In the genomic region with DNA sequence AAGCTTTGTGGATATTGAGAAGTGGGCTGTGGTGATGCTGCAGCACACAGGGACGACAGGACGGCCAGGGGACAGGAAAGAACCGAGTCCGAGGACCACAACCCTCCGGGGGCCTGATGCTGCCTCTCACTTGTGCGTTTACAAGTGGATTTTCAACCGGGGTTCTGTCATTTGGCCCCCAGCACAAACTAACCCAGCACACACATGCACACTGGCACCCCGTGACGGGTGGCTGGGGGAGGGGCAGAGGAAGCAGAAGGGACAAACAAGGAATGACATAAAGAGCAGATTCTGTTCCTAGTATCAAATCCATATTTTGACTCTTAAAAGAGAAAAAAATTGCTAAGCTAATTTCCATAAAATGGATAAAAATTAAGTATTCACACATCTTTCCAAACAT, we compare ENCODE assay signal across 30 cellular contexts. TPM values are rescaled to one million over a fixed set of nuclear protein-coding genes. Genes with fewer than 3 reads are reported as not detected.
A peak's percentile ranks its signal among the peaks of the same experiment; 100 is the strongest.
DNase-seq lines count a peak whose midpoint lies in the region; ATAC-seq, FAIRE-seq and TF ChIP-seq lines count a peak whose summit lies in the region.
"Had no signal": no experiment of that assay in that cellular context is flagged by ENCODE, and none has a peak within 500 bp of the region (broad histone marks: within the 10 kb centered on the region; RNA-seq: fewer than 3 reads in every experiment).

No MANE protein-coding gene starts in this region.

- no peak for FAIRE-seq in HepG2 (lab: Jason Lieb, UNC)
- FAIRE-seq: A204.1 had no signal

- peaks cover 49% of the 10 kb centered on the region for H3K27me3 Mint-ChIP-seq in activated T-cell treated with anti-CD3 and anti-CD28 coated beads, Interleukin-2, amount 50 U/mL, for 24 hours

- H3K4me1 ChIP-seq in heart left ventricle, result peaks cover 0 to 6% (median 0%) of the 10 kb centered on the region in 12 donors
- no peaks in the 10 kb centered on the region for H3K4me1 ChIP-seq in HepG2 (ENCODE audit: insufficient read depth, low read length)
- H3K4me1 ChIP-seq: breast epithelium, SJSA1, upper lobe of left lung had no signal

- WGBS in heart left ventricle, 4 donors, result 54 to 66% (median 60%) methylated on average over 9 of the region's 9 CpGs
- WGBS in HepG2 (ENCODE audit: low lambda C conversion rate), result 11% methylated on average over 9 of the region's 9 CpGs

- H3K27ac Mint-ChIP-seq in activated T-cell treated with anti-CD3 and anti-CD28 coated beads, Interleukin-2, amount 50 U/mL, for 24 hours, result no peak overlapping the region
- H3K27ac Mint-ChIP-seq: activated naive CD8-positive, alpha-beta T cell; CD4-positive, alpha-beta T cell; HFFc6; mesothelial cell of epicardium had no signal

- no peaks in the 10 kb centered on the region for H4K20me1 ChIP-seq in HepG2 (ENCODE audit: insufficient read depth, low read length)

- peaks cover 5% of the 10 kb centered on the region for H3K4me1 Mint-ChIP-seq in activated T-cell treated with anti-CD3 and anti-CD28 coated beads, Interleukin-2, amount 50 U/mL, for 24 hours (ENCODE audit: low read depth)

- H3K4me2 ChIP-seq in HepG2 (ENCODE audit: low read depth, low read length), result peak overlapping the region; percentile 24; the same call in 1 of the 2 replicates

- CTCF ChIA-PET in HepG2 (lab: Yijun Ruan, JAX; ENCODE audit: low intra/inter-chr PET ratio, low total read pairs), result no interaction called here

- TF ChIP-seq RAD21 in HepG2 (CRISPR knock-in tag; IDR thresholded peaks at IDR 0.05), result no peak

- intact Hi-C loops in heart left ventricle (cut with DNase I) (no loop called here), left cardiac atrium (cut with DNase I) (no loop called here), HepG2 (cut with micrococcal nuclease; ENCODE audit: unreplicated experiment) (no loop called here), posterior vena cava (cut with DNase I) (no loop called here)

- H3K9ac ChIP-seq in HepG2 (ENCODE audit: insufficient read depth, low read depth, low read length), result no peak overlapping the region
- H3K9ac ChIP-seq: GM23248 had no signal

- H3K4me3 Mint-ChIP-seq in activated T-cell treated with anti-CD3 and anti-CD28 coated beads, Interleukin-2, amount 50 U/mL, for 24 hours, result no peak overlapping the region
- H3K4me3 Mint-ChIP-seq: activated naive CD8-positive, alpha-beta T cell; CD4-positive, alpha-beta T cell; HFFc6; mesothelial cell of epicardium had no signal

- H3K27ac ChIP-seq in heart left ventricle, result no peak overlapping the region
- no peak overlapping the region for H3K27ac ChIP-seq in HepG2 (ENCODE audit: extremely low read length, insufficient read depth, low read length)
- H3K27ac ChIP-seq: breast epithelium, GM23248, SJSA1, upper lobe of left lung, WERI-Rb-1 had no signal

- no peak for TF ChIP-seq EP300 in HepG2 (IDR thresholded peaks at IDR 0.05; ENCODE audit: low read depth in 2 of 2, low read length in 2 of 2)
- no peak for TF ChIP-seq EP300 in HepG2 (CRISPR knock-in tag; IDR thresholded peaks at IDR 0.05; ENCODE audit: borderline replicate concordance)

- BruUV-seq in HepG2 (replicated peaks; lab: Mats Ljungman, UMichigan), result no TSS peak

- POLR2A ChIA-PET in HepG2 (lab: Yijun Ruan, JAX), result no interaction called here

- TF ChIP-seq POLR2A in heart left ventricle (IDR thresholded peaks at IDR 0.05), result no peak
- no peak for TF ChIP-seq POLR2A in HepG2 (IDR thresholded peaks at IDR 0.05; ENCODE audit: insufficient read depth in 1 of 2, low read depth in 2 of 2, low read length in 2 of 2)

- H3K4me3 ChIP-seq in heart left ventricle (peak overlapping the region in 2 of 12 donors; percentile 26 to 32), HepG2 (replicated peaks in 1 of 3; ENCODE audit: insufficient read depth in 1 of 3, low read depth in 2 of 3, low read length in 3 of 3) (no peak overlapping the region; a peak in 1 of 6 replicates)
- H3K4me3 ChIP-seq: GM23248, SJSA1 had no signal

- H2AFZ ChIP-seq in HepG2 (ENCODE audit: low read length), result no peak overlapping the region
- H2AFZ ChIP-seq: GM23248 had no signal

- DNase-seq in heart left ventricle (peak in 4 of 5 donors; percentile 25 to 64 (median 50)), left cardiac atrium (no peak), HepG2 (ENCODE audit: low spot score) (no peak), posterior vena cava (ENCODE audit: low spot score) (peak; percentile 79), AG08396 (ENCODE audit: low spot score) (no peak), dermis blood vessel endothelial cell (no peak)
- no peak for DNase-seq in activated T-cell treated with anti-CD3 and anti-CD28 coated beads, Interleukin-2, amount 50 U/mL, for 24 hours
- DNase-seq: activated CD4-positive, alpha-beta T cell treated with anti-CD3 and anti-CD28 coated beads for 4 hours; activated CD8-positive, alpha-beta memory T cell treated with anti-CD3 and anti-CD28 coated beads for 24 hours; activated effector memory CD4-positive, alpha-beta T cell treated with Interleukin-2 at 50 U/mL for 16 hours; CD4-positive, alpha-beta T cell; effector memory CD8-positive, alpha-beta T cell; erythroblast; GM23248; HFFc6; naive thymus-derived CD8-positive, alpha-beta T cell; NCI-H1048; NCI-H1694; NCI-H82; retina; stimulated activated CD4-positive, alpha-beta T cell treated with anti-CD3 and anti-CD28 coated beads, Interleukin-2, amount 100 ng/mL, for 24 hours; T-helper 9 cell; WERI-Rb-1 had no signal

- peak in 1 of 4 donors; percentile 54 for ATAC-seq in heart left ventricle
- ATAC-seq in left cardiac atrium, result no peak
- no peak for ATAC-seq in HepG2
- no peak for ATAC-seq in GM21619 (IDR thresholded peaks at IDR 0.05; ENCODE audit: unreplicated experiment)
- ATAC-seq: effector memory CD8-positive, alpha-beta T cell; naive thymus-derived CD8-positive, alpha-beta T cell had no signal

- peaks cover 3% of the 10 kb centered on the region for H3K9me3 Mint-ChIP-seq in activated T-cell treated with anti-CD3 and anti-CD28 coated beads, Interleukin-2, amount 50 U/mL, for 24 hours
- H3K9me3 Mint-ChIP-seq: CD4-positive, alpha-beta T cell had no signal

- H3K36me3 ChIP-seq in heart left ventricle (no peaks in the 10 kb centered on the region), HepG2 (replicated peaks in 1 of 2; ENCODE audit: control insufficient read depth in 1 of 2, insufficient read depth in 2 of 2, low read length in 2 of 2) (no peaks in the 10 kb centered on the region)
- H3K36me3 ChIP-seq: breast epithelium, SJSA1, upper lobe of left lung, WERI-Rb-1 had no signal

- H3K27me3 ChIP-seq in heart left ventricle (no peaks in the 10 kb centered on the region), HepG2 (ENCODE audit: control insufficient read depth in 1 of 2, insufficient read depth in 2 of 2, low read length in 2 of 2) (peaks cover 0 to 6% of the 10 kb centered on the region in 2 experiments; a peak in 1 of 5 replicates)
- H3K27me3 ChIP-seq: breast epithelium, SJSA1, upper lobe of left lung had no signal

- H3K36me3 Mint-ChIP-seq in activated T-cell treated with anti-CD3 and anti-CD28 coated beads, Interleukin-2, amount 50 U/mL, for 24 hours (ENCODE audit: low read depth), result no peaks in the 10 kb centered on the region
- H3K36me3 Mint-ChIP-seq: activated naive CD8-positive, alpha-beta T cell; mesothelial cell of epicardium; naive thymus-derived CD8-positive, alpha-beta T cell had no signal

- TF ChIP-seq CTCF in heart left ventricle (IDR thresholded peaks at IDR 0.05) (no peak), HepG2 (CRISPR knock-in tag; IDR thresholded peaks at IDR 0.05) (no peak)

- H3K9me3 ChIP-seq in heart left ventricle, result peaks cover 0 to 15% (median 2%) of the 10 kb centered on the region in 12 donors
- H3K9me3 ChIP-seq in HepG2 (ENCODE audit: low read length), result no peaks in the 10 kb centered on the region
- H3K9me3 ChIP-seq: SJSA1 had no signal

- no peaks in the 10 kb centered on the region for H3K79me2 ChIP-seq in HepG2 (ENCODE audit: insufficient read depth, low read length)

- in situ Hi-C loops in HepG2 (cut with HindIII; ENCODE audit: extremely low pct_ligation_motif_present, low pct_unique_long_range_greater_than_20kb), result no loop called here

TF ChIP-seq in HepG2, 621 proteins besides CTCF, POLR2A, EP300 and RAD21 (continues in another document):
- no peak for TF ChIP-seq ZNF709 (CRISPR knock-in tag; IDR thresholded peaks at IDR 0.05)
- no peak for TF ChIP-seq DR1 (CRISPR knock-in tag; IDR thresholded peaks at IDR 0.05)
- TF ChIP-seq ZNF557 (CRISPR knock-in tag; IDR thresholded peaks at IDR 0.05), result no peak
- no peak for TF ChIP-seq RFXAP (CRISPR knock-in tag; IDR thresholded peaks at IDR 0.05; ENCODE audit: borderline replicate concordance)
- TF ChIP-seq ZNF501 (CRISPR knock-in tag; IDR thresholded peaks at IDR 0.05), result no peak
- no peak for TF ChIP-seq JUNB (CRISPR knock-in tag; IDR thresholded peaks at IDR 0.05; ENCODE audit: borderline replicate concordance)

RNA-seq across cellular contexts. Expression of gene ZFYVE16, which starts 18.3 kb away (rescaled TPM):
- total RNA-seq in heart left ventricle (10 to 100 TPM; 16.1 to 53.2 (median 39.2) TPM), left cardiac atrium (10 to 100 TPM; 37.7 to 45.5 TPM), HepG2 (2016; rRNA removed; fragmentation: Illumina TruSeq; extraction: Trizol) (33.3 and 55.7 TPM in 2 replicates), posterior vena cava (10 to 100 TPM; 35.2 to 41.3 TPM), dermis blood vessel endothelial cell (44.1 and 52.5 TPM in 2 replicates)
- polyA plus RNA-seq in heart left ventricle (10 to 100 TPM; 10.3 to 17.8 TPM), HepG2 (2011; rRNA removed) (9.3 and 9.5 TPM in 2 replicates)
- 6.1 and 7.2 TPM in 2 replicates for total RNA-seq in HepG2 (2016; cell fraction: cytosol; rRNA removed; fragmentation: Illumina TruSeq; extraction: Trizol; ENCODE audit: low read depth)
- total RNA-seq in HepG2 (2016; cell fraction: insoluble cytoplasmic fraction; rRNA removed; fragmentation: Illumina TruSeq; extraction: Trizol), result 32.3 and 54.6 TPM in 2 replicates
- 9.6 and 12.3 TPM in 2 replicates for total RNA-seq in HepG2 (2016; cell fraction: membrane; rRNA removed; fragmentation: Illumina TruSeq; extraction: Trizol)
- 46.8 and 54.5 TPM in 2 replicates for total RNA-seq in HepG2 (2016; cell fraction: nucleus; rRNA removed; fragmentation: Illumina TruSeq; extraction: Trizol)
- polyA plus RNA-seq in HepG2 (2011; cell fraction: cytosol; rRNA removed), result 2.4 and 4.2 TPM in 2 replicates
- 9.4 and 14.1 TPM in 2 replicates for polyA plus RNA-seq in HepG2 (2011; cell fraction: nucleus; rRNA removed)
- polyA plus RNA-seq in HepG2 (2012), result 15.0 and 16.4 TPM in 2 replicates
- polyA plus RNA-seq in HepG2 (2016; cell fraction: cytosol; fragmentation: Illumina TruSeq; extraction: Trizol; ENCODE audit: low read depth), result 0.74 and 1.1 TPM in 2 replicates
- 23.4 and 30.4 TPM in 2 replicates for polyA plus RNA-seq in HepG2 (2016; cell fraction: insoluble cytoplasmic fraction; fragmentation: Illumina TruSeq; extraction: Trizol; ENCODE audit: low read depth)
- polyA plus RNA-seq in HepG2 (2016; cell fraction: membrane; fragmentation: Illumina TruSeq; extraction: Trizol; ENCODE audit: low read depth), result 3.4 and 3.7 TPM in 2 replicates
- 30.3 and 31.0 TPM in 2 replicates for polyA plus RNA-seq in HepG2 (2016; cell fraction: nucleus; fragmentation: Illumina TruSeq; extraction: Trizol; ENCODE audit: insufficient read depth, low read depth)
- polyA minus RNA-seq in HepG2 (2011; rRNA and poly(A)+ RNA removed; ENCODE audit: low replicate concordance), result 7.3 and 8.7 TPM in 2 replicates
- polyA minus RNA-seq in HepG2 (2011; cell fraction: cytosol; rRNA and poly(A)+ RNA removed), result 10.8 and 17.6 TPM in 2 replicates
- polyA minus RNA-seq in HepG2 (2011; cell fraction: nucleus; rRNA and poly(A)+ RNA removed), result 79.9 and 90.5 TPM in 2 replicates

Comparison
In these comparisons a context has a peak if more than half of its experiments do, and no peak if none do; other contexts are left out.
1. DNase-seq: peak in heart left ventricle (4 of 5) and posterior vena cava (single experiment); none in left cardiac atrium (single experiment), HepG2 (single experiment), AG08396 (single experiment), dermis blood vessel endothelial cell (single experiment) and activated T-cell treated with anti-CD3 and anti-CD28 coated beads, Interleukin-2, amount 50 U/mL, for 24 hours (single experiment).